1 cellular context compared by ENCODE assay signal in the genomic region with DNA sequence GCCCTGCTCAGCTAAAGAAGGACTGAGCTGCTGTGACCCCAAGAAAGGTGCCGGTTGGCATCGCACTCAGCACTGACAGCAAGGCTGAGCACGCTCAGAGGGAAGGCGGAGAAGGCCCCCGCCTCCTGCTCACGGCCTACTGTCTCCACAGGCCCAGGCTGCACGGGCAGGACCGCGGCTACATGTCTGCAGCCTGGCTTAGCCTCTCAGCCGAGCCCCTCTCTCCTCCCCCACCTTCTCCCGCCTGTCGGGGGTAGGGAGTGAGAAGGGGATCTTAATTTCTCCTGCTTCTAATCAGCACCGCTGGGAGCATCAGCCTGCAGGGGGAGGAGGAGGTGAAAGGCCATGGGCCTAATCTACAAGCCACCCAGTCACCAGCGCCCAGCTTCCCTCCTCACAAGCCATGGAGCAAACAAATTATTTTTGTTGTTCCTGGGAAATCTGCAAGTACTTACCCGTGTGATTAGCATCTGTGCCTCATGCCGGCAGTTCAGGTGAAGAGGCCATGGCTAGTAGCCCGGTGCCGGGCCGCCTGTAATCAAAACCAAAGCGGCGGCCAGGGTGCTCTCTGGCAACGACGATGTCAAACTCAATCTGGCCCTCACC.
TF ChIP-seq lines count a peak whose summit lies in the region.

No MANE protein-coding gene starts in this region.

TF ChIP-seq in GM23338, 12 proteins besides CTCF, POLR2A, EP300 and RAD21 (continued from another document):
- TF ChIP-seq, protein P1, sequence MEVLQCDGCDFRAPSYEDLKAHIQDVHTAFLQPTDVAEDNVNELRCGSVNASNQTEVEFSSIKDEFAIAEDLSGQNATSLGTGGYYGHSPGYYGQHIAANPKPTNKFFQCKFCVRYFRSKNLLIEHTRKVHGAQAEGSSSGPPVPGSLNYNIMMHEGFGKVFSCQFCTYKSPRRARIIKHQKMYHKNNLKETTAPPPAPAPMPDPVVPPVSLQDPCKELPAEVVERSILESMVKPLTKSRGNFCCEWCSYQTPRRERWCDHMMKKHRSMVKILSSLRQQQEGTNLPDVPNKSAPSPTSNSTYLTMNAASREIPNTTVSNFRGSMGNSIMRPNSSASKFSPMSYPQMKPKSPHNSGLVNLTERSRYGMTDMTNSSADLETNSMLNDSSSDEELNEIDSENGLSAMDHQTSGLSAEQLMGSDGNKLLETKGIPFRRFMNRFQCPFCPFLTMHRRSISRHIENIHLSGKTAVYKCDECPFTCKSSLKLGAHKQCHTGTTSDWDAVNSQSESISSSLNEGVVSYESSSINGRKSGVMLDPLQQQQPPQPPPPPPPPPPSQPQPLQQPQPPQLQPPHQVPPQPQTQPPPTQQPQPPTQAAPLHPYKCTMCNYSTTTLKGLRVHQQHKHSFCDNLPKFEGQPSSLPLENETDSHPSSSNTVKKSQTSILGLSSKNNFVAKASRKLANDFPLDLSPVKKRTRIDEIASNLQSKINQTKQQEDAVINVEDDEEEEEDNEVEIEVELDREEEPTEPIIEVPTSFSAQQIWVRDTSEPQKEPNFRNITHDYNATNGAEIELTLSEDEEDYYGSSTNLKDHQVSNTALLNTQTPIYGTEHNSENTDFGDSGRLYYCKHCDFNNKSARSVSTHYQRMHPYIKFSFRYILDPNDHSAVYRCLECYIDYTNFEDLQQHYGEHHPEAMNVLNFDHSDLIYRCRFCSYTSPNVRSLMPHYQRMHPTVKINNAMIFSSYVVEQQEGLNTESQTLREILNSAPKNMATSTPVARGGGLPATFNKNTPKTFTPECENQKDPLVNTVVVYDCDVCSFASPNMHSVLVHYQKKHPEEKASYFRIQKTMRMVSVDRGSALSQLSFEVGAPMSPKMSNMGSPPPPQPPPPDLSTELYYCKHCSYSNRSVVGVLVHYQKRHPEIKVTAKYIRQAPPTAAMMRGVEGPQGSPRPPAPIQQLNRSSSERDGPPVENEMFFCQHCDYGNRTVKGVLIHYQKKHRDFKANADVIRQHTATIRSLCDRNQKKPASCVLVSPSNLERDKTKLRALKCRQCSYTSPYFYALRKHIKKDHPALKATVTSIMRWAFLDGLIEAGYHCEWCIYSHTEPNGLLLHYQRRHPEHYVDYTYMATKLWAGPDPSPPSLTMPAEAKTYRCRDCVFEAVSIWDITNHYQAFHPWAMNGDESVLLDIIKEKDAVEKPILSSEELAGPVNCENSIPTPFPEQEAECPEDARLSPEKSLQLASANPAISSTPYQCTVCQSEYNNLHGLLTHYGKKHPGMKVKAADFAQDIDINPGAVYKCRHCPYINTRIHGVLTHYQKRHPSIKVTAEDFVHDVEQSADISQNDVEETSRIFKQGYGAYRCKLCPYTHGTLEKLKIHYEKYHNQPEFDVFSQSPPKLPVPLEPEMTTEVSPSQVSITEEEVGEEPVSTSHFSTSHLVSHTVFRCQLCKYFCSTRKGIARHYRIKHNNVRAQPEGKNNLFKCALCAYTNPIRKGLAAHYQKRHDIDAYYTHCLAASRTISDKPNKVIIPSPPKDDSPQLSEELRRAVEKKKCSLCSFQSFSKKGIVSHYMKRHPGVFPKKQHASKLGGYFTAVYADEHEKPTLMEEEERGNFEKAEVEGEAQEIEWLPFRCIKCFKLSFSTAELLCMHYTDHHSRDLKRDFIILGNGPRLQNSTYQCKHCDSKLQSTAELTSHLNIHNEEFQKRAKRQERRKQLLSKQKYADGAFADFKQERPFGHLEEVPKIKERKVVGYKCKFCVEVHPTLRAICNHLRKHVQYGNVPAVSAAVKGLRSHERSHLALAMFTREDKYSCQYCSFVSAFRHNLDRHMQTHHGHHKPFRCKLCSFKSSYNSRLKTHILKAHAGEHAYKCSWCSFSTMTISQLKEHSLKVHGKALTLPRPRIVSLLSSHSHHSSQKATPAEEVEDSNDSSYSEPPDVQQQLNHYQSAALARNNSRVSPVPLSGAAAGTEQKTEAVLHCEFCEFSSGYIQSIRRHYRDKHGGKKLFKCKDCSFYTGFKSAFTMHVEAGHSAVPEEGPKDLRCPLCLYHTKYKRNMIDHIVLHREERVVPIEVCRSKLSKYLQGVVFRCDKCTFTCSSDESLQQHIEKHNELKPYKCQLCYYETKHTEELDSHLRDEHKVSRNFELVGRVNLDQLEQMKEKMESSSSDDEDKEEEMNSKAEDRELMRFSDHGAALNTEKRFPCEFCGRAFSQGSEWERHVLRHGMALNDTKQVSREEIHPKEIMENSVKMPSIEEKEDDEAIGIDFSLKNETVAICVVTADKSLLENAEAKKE (CRISPR knock-in tag; IDR thresholded peaks at IDR 0.05) = no peak
